8 cellular contexts compared by ENCODE assay signal in genomic region chr16:649646-650045, GRCh38. TPM values are rescaled to one million over a fixed set of nuclear protein-coding genes. Genes with fewer than 3 reads are reported as not detected.
A peak's percentile ranks its signal among the peaks of the same experiment; 100 is the strongest.
DNase-seq lines count a peak whose midpoint lies in the region; ATAC-seq and TF ChIP-seq lines count a peak whose summit lies in the region.

No MANE protein-coding gene starts in this region.

- ATAC-seq in HG03520 (IDR thresholded peaks at IDR 0.05; ENCODE audit: unreplicated experiment) (peak; percentile 5), left lung (no peak)

- no peaks in the 10 kb centered on the region for H3K9me3 ChIP-seq in left lung
- no peaks in the 10 kb centered on the region for H3K9me3 ChIP-seq in transverse colon

- intact Hi-C loops in left lung (cut with DNase I): no loop called here
- intact Hi-C loops in transverse colon (cut with DNase I; ENCODE audit: low total_unique reads): no loop called here
- intact Hi-C loops in posterior cingulate gyrus (cut with DNase I): no loop called here

- WGBS in transverse colon (ENCODE audit: low coverage in 1 of 2), 2 donors: 3% methylated on average over 40 of the region's 42 CpGs; no CpG with 5 or more reads in 1 of the 2 donors

- peak overlapping the region; percentile 79 for H3K4me3 Mint-ChIP-seq in activated naive CD8-positive, alpha-beta T cell treated with anti-CD3 and anti-CD28 coated beads for 36 hours

- H3K36me3 Mint-ChIP-seq in activated naive CD8-positive, alpha-beta T cell treated with anti-CD3 and anti-CD28 coated beads for 36 hours: peaks cover 7% of the 10 kb centered on the region

- no peak for TF ChIP-seq CTCF in left lung (IDR thresholded peaks at IDR 0.05)
- TF ChIP-seq CTCF in transverse colon (IDR thresholded peaks at IDR 0.05): no peak

- H3K9me3 Mint-ChIP-seq in activated naive CD8-positive, alpha-beta T cell treated with anti-CD3 and anti-CD28 coated beads for 36 hours: no peaks in the 10 kb centered on the region

- peak; percentile 69 for DNase-seq in activated CD8-positive, alpha-beta memory T cell treated with anti-CD3 and anti-CD28 coated beads for 24 hours
- no peak for DNase-seq in activated CD8-positive, alpha-beta memory T cell treated with anti-CD3 and anti-CD28 coated beads, Interleukin-2, amount 50 U/mL, for 4 hours
- peak; percentile 47 for DNase-seq in activated naive CD8-positive, alpha-beta T cell treated with anti-CD3 and anti-CD28 coated beads for 36 hours
- DNase-seq in left lung: no peak
- DNase-seq in transverse colon: no peak
- no peak for DNase-seq in AML-193 (lab: John Stamatoyannopoulos, UW)
- DNase-seq in posterior cingulate gyrus: no peak

- H3K36me3 ChIP-seq in left lung: peaks cover 0 to 34% of the 10 kb centered on the region in 2 donors
- H3K36me3 ChIP-seq in transverse colon: no peaks in the 10 kb centered on the region

- no peak for TF ChIP-seq POLR2A in transverse colon (IDR thresholded peaks at IDR 0.05)

- in situ Hi-C loops in transverse colon (cut with MboI; ENCODE audit: low pct_ligation_motif_present in 1 of 4, low pct_unique_long_range_greater_than_20kb in 1 of 4, low sequenced_read_pairs in 3 of 4): no loop called here

- H3K4me1 Mint-ChIP-seq in activated naive CD8-positive, alpha-beta T cell treated with anti-CD3 and anti-CD28 coated beads for 36 hours: peaks cover 6% of the 10 kb centered on the region

- H3K4me3 ChIP-seq in left lung: peak overlapping the region; percentile 79 to 90
- H3K4me3 ChIP-seq in transverse colon: peak overlapping the region; percentile 47 to 86 (median 71)

- H3K4me1 ChIP-seq in left lung (peaks cover 19 to 53% of the 10 kb centered on the region in 2 donors), transverse colon (peaks cover 31 to 56% (median 53%) of the 10 kb centered on the region in 4 donors)

- peak overlapping the region; percentile 62 for H3K27ac Mint-ChIP-seq in activated naive CD8-positive, alpha-beta T cell treated with anti-CD3 and anti-CD28 coated beads for 36 hours

- no peak for TF ChIP-seq EP300 in transverse colon (IDR thresholded peaks at IDR 0.05; ENCODE audit: low read depth)

- H3K27me3 Mint-ChIP-seq in activated naive CD8-positive, alpha-beta T cell treated with anti-CD3 and anti-CD28 coated beads for 36 hours: no peaks in the 10 kb centered on the region

- peak overlapping the region in 1 of 2 donors; percentile 88 for H3K27ac ChIP-seq in left lung
- peak overlapping the region; percentile 93 to 96 (median 95) for H3K27ac ChIP-seq in transverse colon

- H3K27me3 ChIP-seq in left lung (no peaks in the 10 kb centered on the region), transverse colon (no peaks in the 10 kb centered on the region)

RNA-seq across cellular contexts. Expression of gene WDR90, which starts 0.5 kb away (rescaled TPM):
- total RNA-seq in activated naive CD8-positive, alpha-beta T cell treated with anti-CD3 and anti-CD28 coated beads for 36 hours: 10 to 100 TPM; 84.5 to 86.0 TPM
- total RNA-seq in left lung (10 to 100 TPM; 27.3 to 41.3 TPM), transverse colon (100 to 1,000 TPM in 2 of 4 donors, 10 to 100 TPM in 2; 23.0 to 166 (median 90.2) TPM)

RNA-seq across cellular contexts. Expression of gene MCRIP2, which starts 8.0 kb away (rescaled TPM):
- 10 to 100 TPM; 56.0 to 60.3 TPM for total RNA-seq in activated naive CD8-positive, alpha-beta T cell treated with anti-CD3 and anti-CD28 coated beads for 36 hours
- total RNA-seq in left lung (10 to 100 TPM; 41.5 to 42.5 TPM), transverse colon (100 to 1,000 TPM; 158 to 267 (median 211) TPM)

RNA-seq across cellular contexts. Expression of gene METTL26, which starts 13.5 kb away (rescaled TPM):
- total RNA-seq in activated naive CD8-positive, alpha-beta T cell treated with anti-CD3 and anti-CD28 coated beads for 36 hours: 100 to 1,000 TPM; 127 to 128 TPM
- total RNA-seq in left lung (10 to 100 TPM; 69.3 to 70.4 TPM), transverse colon (10 to 100 TPM; 32.6 to 91.8 (median 86.7) TPM)

RNA-seq across cellular contexts. Expression of gene RHOT2, which starts 18.3 kb away (rescaled TPM):
- 100 to 1,000 TPM; 123 to 128 TPM for total RNA-seq in activated naive CD8-positive, alpha-beta T cell treated with anti-CD3 and anti-CD28 coated beads for 36 hours
- 10 to 100 TPM; 75.9 to 87.2 TPM for total RNA-seq in left lung
- total RNA-seq in transverse colon: 100 to 1,000 TPM; 133 to 386 (median 259) TPM

RNA-seq across cellular contexts. Expression of gene WFIKKN1, which starts 18.9 kb away (rescaled TPM):
- total RNA-seq in activated naive CD8-positive, alpha-beta T cell treated with anti-CD3 and anti-CD28 coated beads for 36 hours: under 1 TPM in 1 of 2 experiments, not detected in 1; 0.10 TPM
- total RNA-seq in left lung (1 to 10 TPM in 1 of 2 donors, under 1 TPM in 1; 0.58 to 1.4 TPM), transverse colon (10 to 100 TPM in 1 of 4 donors, 1 to 10 TPM in 3; 2.3 to 13.1 (median 4.2) TPM)

Comparison
In these comparisons a context has a peak if more than half of its experiments do, and no peak if none do; other contexts are left out.
1. DNase-seq: peak in activated CD8-positive, alpha-beta memory T cell treated with anti-CD3 and anti-CD28 coated beads for 24 hours (single experiment) and activated naive CD8-positive, alpha-beta T cell treated with anti-CD3 and anti-CD28 coated beads for 36 hours (single experiment); none in activated CD8-positive, alpha-beta memory T cell treated with anti-CD3 and anti-CD28 coated beads, Interleukin-2, amount 50 U/mL, for 4 hours (single experiment), left lung (0 of 2), transverse colon (single experiment), AML-193 (0 of 2) and posterior cingulate gyrus (0 of 10).